21 cellular contexts compared by ENCODE assay signal in genomic region chr2:196204991-196205766, GRCh38. TPM values are rescaled to one million over a fixed set of nuclear protein-coding genes. Genes with fewer than 3 reads are reported as not detected.
DNase-seq lines count a peak whose midpoint lies in the region; ATAC-seq and TF ChIP-seq lines count a peak whose summit lies in the region.
"Had no signal": no experiment of that assay in that cellular context is flagged by ENCODE, and none has a peak within 500 bp of the region (broad histone marks: within the 10 kb centered on the region; RNA-seq: fewer than 3 reads in every experiment).

No MANE protein-coding gene starts in this region.

- no peaks in the 10 kb centered on the region for H3K27me3 Mint-ChIP-seq in activated CD4-positive, alpha-beta T cell treated with anti-CD3 and anti-CD28 coated beads for 36 hours

- H3K4me3 Mint-ChIP-seq in activated CD4-positive, alpha-beta T cell treated with anti-CD3 and anti-CD28 coated beads for 36 hours, result no peak overlapping the region
- H3K4me3 Mint-ChIP-seq: endodermal cell; T-helper 2 cell treated with Interferon-gamma antibody and Interleukin-4, amounts not matched to agents 5 μg/mL and 100 μg/mL, for 36 hours had no signal

- intact Hi-C loops in activated CD4-positive, alpha-beta T cell treated with anti-CD3 and anti-CD28 coated beads for 36 hours (cut with DNase I, micrococcal nuclease), result no loop called here

- POLR2A ChIA-PET in activated CD4-positive, alpha-beta T cell treated with anti-CD3 and anti-CD28 coated beads for 36 hours (lab: Charles Lee), result interaction anchor here (0.7 to 1.3 kb wide), 3 partner anchors 22 to 722 kb away, joined by 3 to 4 read pairs (median 3); no protein-coding TSS in a partner anchor

- CTCF ChIA-PET in activated CD4-positive, alpha-beta T cell treated with anti-CD3 and anti-CD28 coated beads for 36 hours (lab: Charles Lee), result interaction anchor here (0.6 to 2.8 kb wide), 14 partner anchors 10 to 137 kb away, joined by 3 to 10 read pairs (median 3); partner anchors contain the start of gene DNAH7

- no peak for DNase-seq in activated CD4-positive, alpha-beta T cell treated with anti-CD3 and anti-CD28 coated beads for 36 hours
- no peak for DNase-seq in activated CD4-positive, alpha-beta T cell treated with anti-CD3 and anti-CD28 coated beads, Interleukin-2, amount 50 U/mL, for 1 hour
- DNase-seq in AG09319 (ENCODE audit: extremely low read depth, low read depth) (peak; percentile 5), fibroblast of gingiva (ENCODE audit: low read depth) (peak; percentile 29), DMS53 (lab: John Stamatoyannopoulos, UW) (no peak), NCI-H2171 (lab: John Stamatoyannopoulos, UW) (no peak)
- DNase-seq in effector CD4-positive, alpha-beta T cell, result no peak
- DNase-seq: amygdala; Calu3; endodermal cell; IMR-90; kidney glomerular epithelial cell; mesendoderm; NCI-H526 treated with DMSO at 0.1 percent for 48 hours; occipital lobe; RPMI8226; SK-N-SH; stimulated activated naive CD4-positive, alpha-beta T cell treated with Interleukin-2 at 50 U/mL for 16 hours had no signal

- peaks cover 2% of the 10 kb centered on the region for H3K9me3 Mint-ChIP-seq in activated CD4-positive, alpha-beta T cell treated with anti-CD3 and anti-CD28 coated beads for 36 hours (ENCODE audit: low read depth)
- H3K9me3 Mint-ChIP-seq: activated T-helper 2 cell treated with anti-CD3 and anti-CD28 coated beads, Interferon-gamma antibody, Interleukin-2, Interleukin-4, amounts not matched to agents 10 μg/mL and 5 μg/mL and 100 μg/mL, durations not matched to agents 14 hours and 24 hours and 36 hours; T-helper 2 cell treated with Interferon-gamma antibody and Interleukin-4, amounts not matched to agents 5 μg/mL and 100 μg/mL, for 36 hours had no signal

- no peak for TF ChIP-seq CTCF in AG09319 (IDR thresholded peaks at IDR 0.05; ENCODE audit: low read depth, low read length)

- H3K36me3 Mint-ChIP-seq in activated CD4-positive, alpha-beta T cell treated with anti-CD3 and anti-CD28 coated beads for 36 hours (ENCODE audit: low read depth), result peaks cover 10% of the 10 kb centered on the region

- peak overlapping the region; percentile 35 for H3K27ac Mint-ChIP-seq in activated CD4-positive, alpha-beta T cell treated with anti-CD3 and anti-CD28 coated beads for 36 hours
- H3K27ac Mint-ChIP-seq: activated T-helper 2 cell treated with anti-CD3 and anti-CD28 coated beads, Interferon-gamma antibody, Interleukin-2, Interleukin-4, amounts not matched to agents 10 μg/mL and 5 μg/mL and 100 μg/mL, durations not matched to agents 14 hours and 24 hours and 36 hours; endodermal cell; T-helper 2 cell treated with Interferon-gamma antibody and Interleukin-4, amounts not matched to agents 5 μg/mL and 100 μg/mL, for 36 hours had no signal

- peaks cover 44% of the 10 kb centered on the region for H3K4me1 Mint-ChIP-seq in activated CD4-positive, alpha-beta T cell treated with anti-CD3 and anti-CD28 coated beads for 36 hours

- peak; percentile 59 for ATAC-seq in activated CD4-positive, alpha-beta T cell treated with anti-CD3 and anti-CD28 coated beads for 36 hours
- peak; percentile 34 for ATAC-seq in HG02884 (IDR thresholded peaks at IDR 0.05; ENCODE audit: unreplicated experiment)

RNA-seq across cellular contexts. Expression of gene STK17B, which starts 33.8 kb away (rescaled TPM):
- total RNA-seq in activated CD4-positive, alpha-beta T cell treated with anti-CD3 and anti-CD28 coated beads for 36 hours, result 100 to 1,000 TPM; 159 to 178 TPM

Comparison
In these comparisons a context has a peak if more than half of its experiments do, and no peak if none do; other contexts are left out.
1. DNase-seq: peak in AG09319 (single experiment) and fibroblast of gingiva (single experiment); none in activated CD4-positive, alpha-beta T cell treated with anti-CD3 and anti-CD28 coated beads for 36 hours (single experiment), activated CD4-positive, alpha-beta T cell treated with anti-CD3 and anti-CD28 coated beads, Interleukin-2, amount 50 U/mL, for 1 hour (single experiment), DMS53 (single experiment), NCI-H2171 (single experiment) and effector CD4-positive, alpha-beta T cell (single experiment).